ENCODE assay signal across 14 cellular contexts in genomic region chr10:61621538-61622150, GRCh38. TPM values are rescaled to one million over a fixed set of nuclear protein-coding genes. Genes with fewer than 3 reads are reported as not detected.
DNase-seq lines count a peak whose midpoint lies in the region; TF ChIP-seq lines count a peak whose summit lies in the region.
"Had no signal": no experiment of that assay in that cellular context is flagged by ENCODE, and none has a peak within 500 bp of the region (broad histone marks: within the 10 kb centered on the region; RNA-seq: fewer than 3 reads in every experiment).

No MANE protein-coding gene starts in this region.

- H3K4me2 ChIP-seq in neural cell (ENCODE audit: low read length) = peak overlapping the region; percentile 13
- H3K4me2 ChIP-seq: BLaER1 had no signal

- no peaks in the 10 kb centered on the region for H4K20me1 ChIP-seq in neural cell (ENCODE audit: insufficient read depth)
- H4K20me1 ChIP-seq: BLaER1 had no signal

- H3K9me3 ChIP-seq in duodenal mucosa (ENCODE audit: control insufficient read depth in 1 of 2, low read length in 2 of 2) = no peaks in the 10 kb centered on the region
- no peaks in the 10 kb centered on the region for H3K9me3 ChIP-seq in neural cell (ENCODE audit: low read length)
- no peaks in the 10 kb centered on the region for H3K9me3 ChIP-seq in ascending aorta
- H3K9me3 ChIP-seq: BLaER1 had no signal

- DNase-seq in HT-29 (ENCODE audit: low spot score) (peak; percentile 39), NCI-H345 treated with DMSO at 0.1 percent for 48 hours (lab: John Stamatoyannopoulos, UW; ENCODE audit: unreplicated experiment) (peak; percentile 59), AG08395 (ENCODE audit: low spot score) (no peak), ascending aorta (ENCODE audit: low spot score in 2 of 2) (no peak), G401 (ENCODE audit: low spot score) (no peak)
- DNase-seq in activated CD4-positive, alpha-beta T cell treated with anti-CD3 and anti-CD28 coated beads, Interleukin-2, amount 50 U/mL, for 48 hours = no peak
- DNase-seq: GDM1; mesenchymal stem cell; NCI-H187 treated with DMSO at 0.1 percent for 48 hours; stimulated activated CD4-positive, alpha-beta T cell treated with anti-CD3 and anti-CD28 coated beads, Interleukin-4, amount 100 ng/mL, for 4 hours; stimulated activated naive CD8-positive, alpha-beta T cell treated with anti-CD3 and anti-CD28 coated beads, Interleukin-15, amount 100 ng/mL, for 72 hours had no signal

- TF ChIP-seq CTCF in neural cell (IDR thresholded peaks at IDR 0.05; ENCODE audit: poor library complexity, severe bottlenecking) (no peak), ascending aorta (IDR thresholded peaks at IDR 0.05) (no peak)

- no peaks in the 10 kb centered on the region for H3K36me3 ChIP-seq in duodenal mucosa (ENCODE audit: control insufficient read depth in 1 of 2, insufficient read depth in 2 of 2, low read length in 2 of 2)
- H3K36me3 ChIP-seq in neural cell (ENCODE audit: insufficient read depth, low read length) = no peaks in the 10 kb centered on the region
- no peaks in the 10 kb centered on the region for H3K36me3 ChIP-seq in ascending aorta
- H3K36me3 ChIP-seq: BLaER1 had no signal

- no peaks in the 10 kb centered on the region for H3K4me1 ChIP-seq in duodenal mucosa (ENCODE audit: control insufficient read depth in 1 of 2, insufficient read depth in 2 of 2, low read length in 2 of 2)
- H3K4me1 ChIP-seq in ascending aorta = no peaks in the 10 kb centered on the region
- H3K4me1 ChIP-seq: BLaER1 had no signal

- no peak overlapping the region for H3K9ac ChIP-seq in duodenal mucosa (ENCODE audit: low read depth in 1 of 2, low read length in 2 of 2)
- H3K9ac ChIP-seq in neural cell (ENCODE audit: low read length) = no peak overlapping the region
- H3K9ac ChIP-seq: BLaER1 had no signal

- peaks cover 2% of the 10 kb centered on the region for H3F3A ChIP-seq in neural cell (ENCODE audit: insufficient read depth, low read length, poor library complexity, severe bottlenecking)

- no peaks in the 10 kb centered on the region for H3K9me2 ChIP-seq in neural cell (ENCODE audit: insufficient read depth, low read length)

- H3K27me3 ChIP-seq in duodenal mucosa (ENCODE audit: control insufficient read depth in 1 of 2, insufficient read depth in 2 of 2, low read length in 2 of 2) (no peaks in the 10 kb centered on the region), neural cell (ENCODE audit: insufficient read depth, low read depth, low read length) (no peaks in the 10 kb centered on the region), ascending aorta (no peaks in the 10 kb centered on the region)
- H3K27me3 ChIP-seq: BLaER1 had no signal

- H3K79me2 ChIP-seq in neural cell (replicated peaks; ENCODE audit: insufficient read depth, low read length) = no peaks in the 10 kb centered on the region

- intact Hi-C loops in ascending aorta (cut with DNase I) = no loop called here

- no peak for TF ChIP-seq RAD21 in neural cell (conservative IDR thresholded peaks at IDR 0.05)

- no peak for TF ChIP-seq EP300 in neural cell (conservative IDR thresholded peaks at IDR 0.05; ENCODE audit: poor library complexity, severe bottlenecking)

- H3K27ac ChIP-seq in duodenal mucosa (ENCODE audit: low read depth, low read length) = no peak overlapping the region
- no peak overlapping the region for H3K27ac ChIP-seq in neural cell (ENCODE audit: low read length)
- H3K27ac ChIP-seq in ascending aorta = no peak overlapping the region
- H3K27ac ChIP-seq: BLaER1 had no signal

- H2AFZ ChIP-seq in neural cell (ENCODE audit: low read depth, low read length) = no peak overlapping the region

- H3K4me3 ChIP-seq in duodenal mucosa (ENCODE audit: low read depth in 1 of 2, low read length in 2 of 2) (peak overlapping the region; percentile 8 to 13), neural cell (ENCODE audit: low read length) (peak overlapping the region; percentile 20), ascending aorta (no peak overlapping the region)
- H3K4me3 ChIP-seq: BLaER1 had no signal

- in situ Hi-C loops in G401 (cut with HindIII; ENCODE audit: low sequenced_read_pairs) = no loop called here

TF ChIP-seq in neural cell, 6 proteins besides CTCF, POLR2A, EP300 and RAD21:
- TF ChIP-seq POLR2AphosphoS5 (IDR thresholded peaks at IDR 0.05) = peak; percentile 36
- no peak for TF ChIP-seq EZH2 (IDR thresholded peaks at IDR 0.05; ENCODE audit: borderline replicate concordance, insufficient read depth, low read length, poor library complexity, severe bottlenecking)

RNA-seq across cellular contexts. Expression of gene CABCOCO1, which starts 41.1 kb away (rescaled TPM):
- not detected in 2 replicates for total RNA-seq in HT-29 (2014; rRNA removed; shearing (Covaris generic))
- 0.31 TPM in 1 of 2 replicates, not detected in the other for polyA plus RNA-seq in neural cell
- not detected in 2 replicates for polyA minus RNA-seq in neural cell
- not detected for total RNA-seq in ascending aorta
- 0.58 TPM in 1 of 2 replicates, not detected in the other for total RNA-seq in G401 (2014; rRNA removed; shearing (Covaris generic))

Comparison
In these comparisons a context has a peak if more than half of its experiments do, and no peak if none do; other contexts are left out.
1. DNase-seq: peak in HT-29 (single experiment) and NCI-H345 treated with DMSO at 0.1 percent for 48 hours (single experiment); none in AG08395 (single experiment), ascending aorta (0 of 2), G401 (single experiment) and activated CD4-positive, alpha-beta T cell treated with anti-CD3 and anti-CD28 coated beads, Interleukin-2, amount 50 U/mL, for 48 hours (0 of 2).
2. H3K4me3 ChIP-seq: peak in duodenal mucosa (2 of 2) and neural cell (single experiment); none in ascending aorta (0 of 2).